1 cellular context compared by ENCODE assay signal in genomic region chr6:11231564-11232176, GRCh38.
TF ChIP-seq lines count a peak whose summit lies in the region.

No MANE protein-coding gene starts in this region.

TF ChIP-seq in GM23338, 12 proteins besides CTCF, POLR2A, EP300 and RAD21 (continued from another document):
- TF ChIP-seq ZNF462 (CRISPR knock-in tag; IDR thresholded peaks at IDR 0.05) (no peak), CREB1 (CRISPR knock-in tag; IDR thresholded peaks at IDR 0.05; ENCODE audit: low read depth) (no peak), STAT1 (IDR thresholded peaks at IDR 0.05; ENCODE audit: unreplicated experiment) (no peak), ETS1 (IDR thresholded peaks at IDR 0.05) (no peak), EZH2 (IDR thresholded peaks at IDR 0.05; ENCODE audit: low read depth, unreplicated experiment) (no peak)
